In the genomic region with DNA sequence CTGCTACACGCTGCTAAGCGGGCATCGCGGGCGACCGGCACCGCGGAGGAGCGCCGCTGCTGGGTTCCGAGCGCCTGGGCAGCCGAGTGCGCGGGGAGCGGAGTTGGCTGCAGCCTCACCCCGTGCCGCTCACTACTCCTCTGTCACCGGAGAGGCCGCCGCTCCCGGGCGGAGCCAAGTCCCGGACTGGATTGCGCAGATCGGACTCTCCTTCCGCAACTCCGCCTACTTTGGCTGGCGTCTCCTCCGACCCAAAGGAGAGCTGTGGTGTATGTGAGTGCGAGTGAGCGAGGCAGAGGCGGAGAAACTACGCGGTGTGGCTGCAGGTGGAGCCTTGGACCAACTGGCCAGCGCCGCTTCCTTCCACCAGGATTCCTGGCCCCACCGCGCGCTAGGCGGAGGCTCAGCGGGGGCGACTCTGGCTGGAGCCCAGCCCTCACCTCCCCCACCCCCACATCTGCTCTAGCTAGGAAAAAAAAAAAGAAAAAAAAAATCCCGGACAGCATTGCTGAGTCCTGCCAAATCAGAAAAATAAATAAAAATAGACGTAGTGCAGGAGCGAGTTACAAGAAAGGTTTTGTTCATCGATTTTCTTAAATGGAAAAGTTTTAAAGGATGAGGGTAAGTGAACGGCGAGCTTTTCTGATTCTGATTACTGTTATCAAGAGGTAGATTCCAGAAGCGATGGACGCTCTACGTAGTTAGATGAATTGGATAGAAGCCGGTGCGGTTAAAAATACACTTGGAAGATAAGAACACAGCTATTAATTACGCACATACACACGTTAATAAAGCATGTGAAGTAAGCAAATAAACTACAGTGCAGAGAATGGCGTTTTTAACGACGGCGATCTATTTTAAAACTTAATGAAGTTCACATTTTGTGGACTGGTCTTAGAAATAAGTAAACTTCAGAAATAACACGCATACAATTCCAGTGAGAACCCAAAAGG, we compare ENCODE assay signal across 1 cellular context.
TF ChIP-seq lines count a peak whose summit lies in the region.

SEMA6A (minus strand) TSS at position 142 of the 953 bp plus-strand sequence. CDS start 69,879 bp downstream, outside the sequence.

TF ChIP-seq in HepG2, 621 proteins besides CTCF, POLR2A, EP300 and RAD21 (continued from another document and continues in another):
- TF ChIP-seq ZNF687 (CRISPR knock-in tag; IDR thresholded peaks at IDR 0.05) (peak; percentile 66), ZKSCAN8 (CRISPR knock-in tag; IDR thresholded peaks at IDR 0.05; ENCODE audit: borderline replicate concordance) (peak; percentile 50; the same call in 1 of the 2 replicates), MLLT10 (CRISPR knock-in tag; IDR thresholded peaks at IDR 0.05) (no peak), ZNF205 (CRISPR knock-in tag; IDR thresholded peaks at IDR 0.05) (no peak), SP1 (IDR thresholded peaks at IDR 0.05) (no peak), SP1 (CRISPR knock-in tag; IDR thresholded peaks at IDR 0.05) (peak; percentile 87), HNRNPLL (IDR thresholded peaks at IDR 0.05; ENCODE audit: low read depth, low read length, poor library complexity, severe bottlenecking) (peak; percentile 87), SP5 (CRISPR knock-in tag; IDR thresholded peaks at IDR 0.05; ENCODE audit: borderline replicate concordance, low read depth) (peak; percentile 94), ASH2L (IDR thresholded peaks at IDR 0.05; ENCODE audit: insufficient read length, low read depth, low read length) (no peak), ZKSCAN5 (CRISPR knock-in tag; IDR thresholded peaks at IDR 0.05) (no peak), KDM4B (CRISPR knock-in tag; IDR thresholded peaks at IDR 0.05) (peak; percentile 69; the same call in 1 of the 2 replicates), ZIK1 (CRISPR knock-in tag; IDR thresholded peaks at IDR 0.05; ENCODE audit: borderline replicate concordance, low read depth) (peak; percentile 44; the same call in 1 of the 2 replicates), BCL6 (CRISPR knock-in tag; IDR thresholded peaks at IDR 0.05) (peak; percentile 45; the same call in 1 of the 2 replicates), POLR2G (IDR thresholded peaks at IDR 0.05; ENCODE audit: low read depth, low read length) (peak; percentile 65; the same call in 1 of the 2 replicates), ZBTB33 (CRISPR knock-in tag; IDR thresholded peaks at IDR 0.05) (peak; percentile 90), TGIF2 (CRISPR knock-in tag; IDR thresholded peaks at IDR 0.05) (peak; percentile 65; the same call in 1 of the 2 replicates), FOXP4 (CRISPR knock-in tag; IDR thresholded peaks at IDR 0.05) (peak; percentile 25; the same call in 1 of the 2 replicates), ZNF782 (CRISPR knock-in tag; IDR thresholded peaks at IDR 0.05; ENCODE audit: borderline replicate concordance) (no peak), KMT2A (CRISPR knock-in tag; IDR thresholded peaks at IDR 0.05) (0 out of 2 replicates have a peak, but pooled peaks have one; percentile 63), ZNF780A (CRISPR knock-in tag; IDR thresholded peaks at IDR 0.05) (no peak), SAP130 (CRISPR knock-in tag; IDR thresholded peaks at IDR 0.05; ENCODE audit: low read depth) (peak; percentile 63), KDM2A (CRISPR knock-in tag; IDR thresholded peaks at IDR 0.05; ENCODE audit: borderline replicate concordance, low read depth) (peak; percentile 70; the same call in 1 of the 2 replicates)
- TF ChIP-seq, protein P1, sequence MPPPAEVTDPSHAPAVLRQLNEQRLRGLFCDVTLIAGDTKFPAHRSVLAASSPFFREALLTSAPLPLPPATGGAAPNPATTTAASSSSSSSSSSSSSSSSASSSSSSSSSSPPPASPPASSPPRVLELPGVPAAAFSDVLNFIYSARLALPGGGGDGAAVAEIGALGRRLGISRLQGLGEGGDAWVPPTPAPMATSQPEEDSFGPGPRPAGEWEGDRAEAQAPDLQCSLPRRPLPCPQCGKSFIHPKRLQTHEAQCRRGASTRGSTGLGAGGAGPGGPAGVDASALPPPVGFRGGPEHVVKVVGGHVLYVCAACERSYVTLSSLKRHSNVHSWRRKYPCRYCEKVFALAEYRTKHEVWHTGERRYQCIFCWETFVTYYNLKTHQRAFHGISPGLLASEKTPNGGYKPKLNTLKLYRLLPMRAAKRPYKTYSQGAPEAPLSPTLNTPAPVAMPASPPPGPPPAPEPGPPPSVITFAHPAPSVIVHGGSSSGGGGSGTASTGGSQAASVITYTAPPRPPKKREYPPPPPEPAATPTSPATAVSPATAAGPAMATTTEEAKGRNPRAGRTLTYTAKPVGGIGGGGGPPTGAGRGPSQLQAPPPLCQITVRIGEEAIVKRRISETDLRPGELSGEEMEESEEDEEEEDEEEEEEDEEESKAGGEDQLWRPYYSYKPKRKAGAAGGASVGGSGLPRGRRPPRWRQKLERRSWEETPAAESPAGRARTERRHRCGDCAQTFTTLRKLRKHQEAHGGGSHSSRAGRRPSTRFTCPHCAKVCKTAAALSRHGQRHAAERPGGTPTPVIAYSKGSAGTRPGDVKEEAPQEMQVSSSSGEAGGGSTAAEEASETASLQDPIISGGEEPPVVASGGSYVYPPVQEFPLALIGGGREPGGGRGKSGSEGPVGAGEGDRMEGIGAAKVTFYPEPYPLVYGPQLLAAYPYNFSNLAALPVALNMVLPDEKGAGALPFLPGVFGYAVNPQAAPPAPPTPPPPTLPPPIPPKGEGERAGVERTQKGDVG (CRISPR knock-in tag; IDR thresholded peaks at IDR 0.05; ENCODE audit: borderline replicate concordance), result peak; percentile 92; the same call in 1 of the 2 replicates
- TF ChIP-seq, protein P2, sequence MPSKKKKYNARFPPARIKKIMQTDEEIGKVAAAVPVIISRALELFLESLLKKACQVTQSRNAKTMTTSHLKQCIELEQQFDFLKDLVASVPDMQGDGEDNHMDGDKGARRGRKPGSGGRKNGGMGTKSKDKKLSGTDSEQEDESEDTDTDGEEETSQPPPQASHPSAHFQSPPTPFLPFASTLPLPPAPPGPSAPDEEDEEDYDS (CRISPR knock-in tag; IDR thresholded peaks at IDR 0.05), result peak; percentile 40; the same call in 1 of the 2 replicates
- TF ChIP-seq, protein P3, sequence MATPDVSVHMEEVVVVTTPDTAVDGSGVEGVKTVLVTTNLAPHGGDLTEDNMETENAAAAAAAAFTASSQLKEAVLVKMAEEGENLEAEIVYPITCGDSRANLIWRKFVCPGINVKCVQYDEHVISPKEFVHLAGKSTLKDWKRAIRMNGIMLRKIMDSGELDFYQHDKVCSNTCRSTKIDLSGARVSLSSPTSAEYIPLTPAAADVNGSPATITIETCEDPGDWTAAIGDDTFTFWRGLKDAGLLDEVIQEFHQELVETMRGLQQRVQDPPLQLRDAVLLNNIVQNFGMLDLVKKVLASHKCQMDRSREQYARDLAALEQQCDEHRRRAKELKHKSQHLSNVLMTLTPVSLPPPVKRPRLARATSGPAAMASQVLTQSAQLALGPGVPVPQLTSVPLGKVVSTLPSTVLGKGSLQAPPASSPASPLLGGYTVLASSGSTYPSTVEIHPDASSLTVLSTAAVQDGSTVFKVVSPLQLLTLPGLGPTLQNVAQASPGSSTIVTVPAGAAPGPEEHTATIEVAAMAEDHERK (CRISPR knock-in tag; IDR thresholded peaks at IDR 0.05; ENCODE audit: low read depth), result no peak
- TF ChIP-seq, protein P4, sequence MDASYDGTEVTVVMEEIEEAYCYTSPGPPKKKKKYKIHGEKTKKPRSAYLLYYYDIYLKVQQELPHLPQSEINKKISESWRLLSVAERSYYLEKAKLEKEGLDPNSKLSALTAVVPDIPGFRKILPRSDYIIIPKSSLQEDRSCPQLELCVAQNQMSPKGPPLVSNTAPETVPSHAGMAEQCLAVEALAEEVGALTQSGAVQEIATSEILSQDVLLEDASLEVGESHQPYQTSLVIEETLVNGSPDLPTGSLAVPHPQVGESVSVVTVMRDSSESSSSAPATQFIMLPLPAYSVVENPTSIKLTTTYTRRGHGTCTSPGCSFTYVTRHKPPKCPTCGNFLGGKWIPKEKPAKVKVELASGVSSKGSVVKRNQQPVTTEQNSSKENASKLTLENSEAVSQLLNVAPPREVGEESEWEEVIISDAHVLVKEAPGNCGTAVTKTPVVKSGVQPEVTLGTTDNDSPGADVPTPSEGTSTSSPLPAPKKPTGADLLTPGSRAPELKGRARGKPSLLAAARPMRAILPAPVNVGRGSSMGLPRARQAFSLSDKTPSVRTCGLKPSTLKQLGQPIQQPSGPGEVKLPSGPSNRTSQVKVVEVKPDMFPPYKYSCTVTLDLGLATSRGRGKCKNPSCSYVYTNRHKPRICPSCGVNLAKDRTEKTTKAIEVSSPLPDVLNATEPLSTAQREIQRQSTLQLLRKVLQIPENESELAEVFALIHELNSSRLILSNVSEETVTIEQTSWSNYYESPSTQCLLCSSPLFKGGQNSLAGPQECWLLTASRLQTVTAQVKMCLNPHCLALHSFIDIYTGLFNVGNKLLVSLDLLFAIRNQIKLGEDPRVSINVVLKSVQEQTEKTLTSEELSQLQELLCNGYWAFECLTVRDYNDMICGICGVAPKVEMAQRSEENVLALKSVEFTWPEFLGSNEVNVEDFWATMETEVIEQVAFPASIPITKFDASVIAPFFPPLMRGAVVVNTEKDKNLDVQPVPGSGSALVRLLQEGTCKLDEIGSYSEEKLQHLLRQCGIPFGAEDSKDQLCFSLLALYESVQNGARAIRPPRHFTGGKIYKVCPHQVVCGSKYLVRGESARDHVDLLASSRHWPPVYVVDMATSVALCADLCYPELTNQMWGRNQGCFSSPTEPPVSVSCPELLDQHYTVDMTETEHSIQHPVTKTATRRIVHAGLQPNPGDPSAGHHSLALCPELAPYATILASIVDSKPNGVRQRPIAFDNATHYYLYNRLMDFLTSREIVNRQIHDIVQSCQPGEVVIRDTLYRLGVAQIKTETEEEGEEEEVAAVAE (CRISPR knock-in tag; IDR thresholded peaks at IDR 0.05; ENCODE audit: borderline replicate concordance), result peak; percentile 46; the same call in 1 of the 2 replicates
- TF ChIP-seq, protein P5, sequence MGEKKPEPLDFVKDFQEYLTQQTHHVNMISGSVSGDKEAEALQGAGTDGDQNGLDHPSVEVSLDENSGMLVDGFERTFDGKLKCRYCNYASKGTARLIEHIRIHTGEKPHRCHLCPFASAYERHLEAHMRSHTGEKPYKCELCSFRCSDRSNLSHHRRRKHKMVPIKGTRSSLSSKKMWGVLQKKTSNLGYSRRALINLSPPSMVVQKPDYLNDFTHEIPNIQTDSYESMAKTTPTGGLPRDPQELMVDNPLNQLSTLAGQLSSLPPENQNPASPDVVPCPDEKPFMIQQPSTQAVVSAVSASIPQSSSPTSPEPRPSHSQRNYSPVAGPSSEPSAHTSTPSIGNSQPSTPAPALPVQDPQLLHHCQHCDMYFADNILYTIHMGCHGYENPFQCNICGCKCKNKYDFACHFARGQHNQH (CRISPR knock-in tag; IDR thresholded peaks at IDR 0.05), result peak; percentile 19; the same call in 1 of the 2 replicates
